Comparison of ENCODE assay signal across 1 cellular context in the genomic region with DNA sequence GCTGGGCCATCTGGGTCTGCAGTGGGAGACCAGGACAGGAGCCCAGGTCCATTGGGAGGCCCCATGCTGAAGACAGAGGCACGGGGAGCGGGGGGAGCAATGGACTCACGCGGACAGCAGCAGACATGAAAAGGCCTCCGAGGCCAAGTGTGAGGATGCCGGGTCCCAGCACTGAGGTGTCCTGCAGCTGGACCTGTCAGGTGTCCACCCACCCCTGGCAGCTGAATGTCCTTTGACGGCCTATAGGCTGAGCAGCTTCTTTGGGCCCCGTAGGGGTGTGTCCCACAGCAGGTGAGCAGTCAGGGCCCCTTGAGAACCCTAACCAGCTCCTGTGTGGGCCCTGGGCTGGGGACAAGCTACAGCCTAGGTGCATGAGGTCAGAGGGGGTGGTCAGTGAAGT. TPM values are rescaled to one million over a fixed set of nuclear protein-coding genes. Genes with fewer than 3 reads are reported as not detected.
"Had no signal": no experiment of that assay in that cellular context is flagged by ENCODE, and none has a peak within 500 bp of the region (broad histone marks: within the 10 kb centered on the region; RNA-seq: fewer than 3 reads in every experiment).

No MANE protein-coding gene starts in this region.

RNA-seq across cellular contexts. Expression of a gene that starts 3.1 kb away (rescaled TPM):
- total RNA-seq: LHCN-M2 had no signal
